Comparison of ENCODE assay signal across 8 cellular contexts in the genomic region with DNA sequence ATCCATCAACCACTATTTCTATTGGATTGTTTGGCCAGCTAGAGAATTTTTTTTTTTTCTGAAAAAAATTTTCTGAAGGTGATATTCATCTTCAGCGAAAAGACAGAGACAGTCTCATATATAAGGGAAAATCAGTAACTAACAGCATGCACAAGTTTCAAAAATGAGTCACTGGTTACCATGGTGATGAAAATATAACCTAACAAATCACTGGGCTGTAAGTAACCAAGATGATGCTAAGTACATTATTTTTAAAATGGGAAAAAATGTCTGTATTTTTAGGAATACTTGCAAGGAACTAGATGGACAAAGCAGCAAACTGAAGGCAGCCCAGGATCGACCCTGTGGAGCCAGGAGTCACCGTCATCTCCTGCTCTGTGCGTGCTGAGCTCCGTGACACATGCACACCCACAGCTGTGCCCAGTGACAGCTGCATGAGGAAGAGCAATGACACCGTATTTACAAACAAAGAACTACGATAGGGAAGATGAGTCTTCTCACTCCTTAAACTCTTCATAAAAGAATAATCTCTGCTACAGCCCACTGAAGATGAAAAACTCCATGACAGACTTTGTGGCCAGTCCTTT.
DNase-seq lines count a peak whose midpoint lies in the region; ATAC-seq, FAIRE-seq and TF ChIP-seq lines count a peak whose summit lies in the region.

No MANE protein-coding gene starts in this region.

- no peaks in the 10 kb centered on the region for H3F3A ChIP-seq in GM23248 (ENCODE audit: insufficient read depth)

- no peaks in the 10 kb centered on the region for H3K9me2 ChIP-seq in GM23248 (ENCODE audit: insufficient read depth)

- H3K79me2 ChIP-seq in GM23248 (ENCODE audit: insufficient read depth), result no peaks in the 10 kb centered on the region
- H3K79me2 ChIP-seq in endothelial cell of umbilical vein (ENCODE audit: control insufficient read depth, insufficient read depth, low read length), result no peaks in the 10 kb centered on the region
- no peaks in the 10 kb centered on the region for H3K79me2 ChIP-seq in osteoblast (ENCODE audit: insufficient read depth, low read length)

- DNase-seq in GM23248 (peak; percentile 24), activated B cell treated with CpG ODN at 0.5 μM for 24 hours (no peak), endothelial cell of umbilical vein (ENCODE audit: low read depth, low spot score) (peak; percentile 41), NCI-H526 treated with DMSO at 0.1 percent for 48 hours (lab: John Stamatoyannopoulos, UW) (no peak), osteoblast (ENCODE audit: insufficient read length, low spot score, missing footprints) (no peak)
- peak; percentile 8 to 14 for DNase-seq in stimulated activated CD4-positive, alpha-beta T cell treated with anti-CD3 and anti-CD28 coated beads, Interleukin-15, amount 100 ng/mL, for 48 hours (ENCODE audit: low read depth in 2 of 2)

- WGBS in GM23248 (ENCODE audit: low coverage in 1 of 2, low lambda C conversion rate in 2 of 2, missing lambda C conversion rate in 2 of 2), 2 experiments, result 9 to 10% methylated on average over 7 of the region's 7 CpGs

- no peak overlapping the region for H2AFZ ChIP-seq in GM23248
- no peak overlapping the region for H2AFZ ChIP-seq in endothelial cell of umbilical vein (ENCODE audit: low read depth, low read length)
- no peak overlapping the region for H2AFZ ChIP-seq in osteoblast (ENCODE audit: low read length)

- BruUV-seq in endothelial cell of umbilical vein (replicated peaks; lab: Mats Ljungman, UMichigan), result no TSS peak

- intact Hi-C loops in activated B cell treated with CpG ODN at 0.5 μM for 24 hours (cut with micrococcal nuclease), result loop anchor here (1.0 to 2.0 kb wide), 2 partner anchors 25 to 41 kb away; no protein-coding TSS in a partner anchor
- intact Hi-C loops in endothelial cell of umbilical vein (cut with micrococcal nuclease), result no loop called here

- POLR2A ChIA-PET in activated B cell treated with CpG ODN at 0.5 μM for 24 hours (lab: Charles Lee) (interaction anchor here (0.7 kb wide), 1 partner anchor 76 kb away, joined by 3 read pairs; no protein-coding TSS in a partner anchor), endothelial cell of umbilical vein (lab: Charles Lee) (no interaction called here)

- no peaks in the 10 kb centered on the region for H3K27me3 Mint-ChIP-seq in activated B cell treated with CpG ODN at 0.5 μM for 24 hours

- no peaks in the 10 kb centered on the region for H3K36me3 ChIP-seq in GM23248 (ENCODE audit: low read depth)
- no peaks in the 10 kb centered on the region for H3K36me3 ChIP-seq in endothelial cell of umbilical vein (ENCODE audit: control insufficient read depth in 2 of 2, extremely low read depth in 1 of 2, insufficient read depth in 2 of 2, low read length in 2 of 2)
- H3K36me3 ChIP-seq in osteoblast (ENCODE audit: insufficient read depth, low read length), result no peaks in the 10 kb centered on the region

- no peak overlapping the region for H3K9ac ChIP-seq in GM23248
- no peak overlapping the region for H3K9ac ChIP-seq in endothelial cell of umbilical vein (replicated peaks; ENCODE audit: extremely low read depth, insufficient read depth, low read length)

- FAIRE-seq in endothelial cell of umbilical vein (lab: Jason Lieb, UNC), result no peak

- H4K20me1 ChIP-seq in GM23248 (ENCODE audit: insufficient read depth), result no peaks in the 10 kb centered on the region
- H4K20me1 ChIP-seq in endothelial cell of umbilical vein (replicated peaks; ENCODE audit: control insufficient read depth, extremely low read depth, insufficient read depth, low read length), result no peaks in the 10 kb centered on the region
- H4K20me1 ChIP-seq in osteoblast (ENCODE audit: insufficient read depth, low read length), result no peaks in the 10 kb centered on the region

- CTCF ChIA-PET in activated B cell treated with CpG ODN at 0.5 μM for 24 hours (lab: Charles Lee), result interaction anchor here (2.5 kb wide), 1 partner anchor 27 kb away, joined by 8 read pairs; no protein-coding TSS in a partner anchor
- CTCF ChIA-PET in endothelial cell of umbilical vein (lab: Charles Lee), result no interaction called here

- H3K9me1 ChIP-seq in endothelial cell of umbilical vein (replicated peaks; ENCODE audit: control insufficient read depth, extremely low read depth, insufficient read depth, low read length), result no peaks in the 10 kb centered on the region

- H3K4me2 ChIP-seq in GM23248 (ENCODE audit: unreplicated experiment), result no peak overlapping the region
- H3K4me2 ChIP-seq in endothelial cell of umbilical vein (ENCODE audit: insufficient read depth, low read length), result no peak overlapping the region
- no peak overlapping the region for H3K4me2 ChIP-seq in osteoblast (ENCODE audit: insufficient read depth, low read length)

- ATAC-seq in activated B cell treated with CpG ODN at 0.5 μM for 24 hours (ENCODE audit: low read depth) (peak; percentile 74), HG03469 (IDR thresholded peaks at IDR 0.05; ENCODE audit: unreplicated experiment) (no peak), GM21717 (IDR thresholded peaks at IDR 0.05; ENCODE audit: unreplicated experiment) (no peak)

- H3K27ac Mint-ChIP-seq in activated B cell treated with CpG ODN at 0.5 μM for 24 hours, result peak overlapping the region; percentile 77

- H3K4me3 ChIP-seq in GM23248 (no peak overlapping the region), endothelial cell of umbilical vein (replicated peaks in 1 of 3; ENCODE audit: insufficient read depth in 1 of 3, low read depth in 1 of 3, low read length in 3 of 3) (no peak overlapping the region), osteoblast (ENCODE audit: insufficient read depth, low read length) (no peak overlapping the region)

- H3K9me3 Mint-ChIP-seq in activated B cell treated with CpG ODN at 0.5 μM for 24 hours, result peaks cover 5% of the 10 kb centered on the region

- no peak for TF ChIP-seq POLR2A in endothelial cell of umbilical vein (IDR thresholded peaks at IDR 0.05; ENCODE audit: low read depth, low read length)

- dilution Hi-C loops in endothelial cell of umbilical vein (cut with MboI; ENCODE audit: extremely low pct_ligation_motif_present, low sequenced_read_pairs), result no loop called here

- H3K27me3 ChIP-seq in GM23248 (replicated peaks; ENCODE audit: insufficient read depth) (no peaks in the 10 kb centered on the region), endothelial cell of umbilical vein (ENCODE audit: control insufficient read depth in 2 of 2, insufficient read depth in 2 of 2, low read length in 2 of 2) (no peaks in the 10 kb centered on the region), osteoblast (ENCODE audit: insufficient read depth, low read length) (no peaks in the 10 kb centered on the region)

- H3K4me1 ChIP-seq in GM23248 (ENCODE audit: insufficient read depth), result no peaks in the 10 kb centered on the region
- H3K4me1 ChIP-seq in endothelial cell of umbilical vein (ENCODE audit: control insufficient read depth, extremely low read depth, insufficient read depth, low read length), result no peaks in the 10 kb centered on the region
- no peaks in the 10 kb centered on the region for H3K4me1 ChIP-seq in osteoblast (ENCODE audit: insufficient read depth, low read length)

- H3K9me3 ChIP-seq in GM23248 (ENCODE audit: low read depth), result no peaks in the 10 kb centered on the region
- H3K9me3 ChIP-seq in endothelial cell of umbilical vein (replicated peaks; ENCODE audit: control insufficient read depth, insufficient read depth, low read length), result no peaks in the 10 kb centered on the region
- H3K9me3 ChIP-seq in osteoblast (ENCODE audit: low read depth, low read length), result peaks cover 2% of the 10 kb centered on the region

- no peak for TF ChIP-seq CTCF in activated B cell treated with CpG ODN at 0.5 μM for 24 hours (IDR thresholded peaks at IDR 0.05)
- no peak for TF ChIP-seq CTCF in endothelial cell of umbilical vein (IDR thresholded peaks at IDR 0.05; ENCODE audit: extremely low read depth in 1 of 2, insufficient read depth in 1 of 2, low read depth in 1 of 2, low read length in 2 of 2)
- no peak for TF ChIP-seq CTCF in osteoblast (IDR thresholded peaks at IDR 0.05; ENCODE audit: extremely low read depth, low read depth, low read length)

- no peak overlapping the region for H3K4me3 Mint-ChIP-seq in activated B cell treated with CpG ODN at 0.5 μM for 24 hours

- H3K27ac ChIP-seq in GM23248 (no peak overlapping the region), endothelial cell of umbilical vein (ENCODE audit: insufficient read depth, low read depth, low read length) (no peak overlapping the region), osteoblast (ENCODE audit: low read depth, low read length) (no peak overlapping the region)

- in situ Hi-C loops in GM23248 (cut with MboI), result no loop called here

- H3K4me1 Mint-ChIP-seq in activated B cell treated with CpG ODN at 0.5 μM for 24 hours, result peaks cover 73% of the 10 kb centered on the region

- H3K36me3 Mint-ChIP-seq in activated B cell treated with CpG ODN at 0.5 μM for 24 hours (ENCODE audit: low read depth), result peaks cover 68% of the 10 kb centered on the region

TF ChIP-seq in endothelial cell of umbilical vein, 7 proteins besides CTCF, POLR2A, EP300 and RAD21:
- TF ChIP-seq MYC (IDR thresholded peaks at IDR 0.05; ENCODE audit: low read depth, low read length) (no peak), FOS (IDR thresholded peaks at IDR 0.05; ENCODE audit: borderline replicate concordance, insufficient read depth, low read length) (peak; percentile 53)

Comparison
In these comparisons a context has a peak if more than half of its experiments do, and no peak if none do; other contexts are left out.
1. DNase-seq: peak in GM23248 (single experiment), endothelial cell of umbilical vein (single experiment) and stimulated activated CD4-positive, alpha-beta T cell treated with anti-CD3 and anti-CD28 coated beads, Interleukin-15, amount 100 ng/mL, for 48 hours (2 of 2); none in activated B cell treated with CpG ODN at 0.5 μM for 24 hours (single experiment), NCI-H526 treated with DMSO at 0.1 percent for 48 hours (single experiment) and osteoblast (single experiment).